ENCODE assay signal across 10 cellular contexts in genomic region chr1:203675596-203676347, GRCh38. TPM values are rescaled to one million over a fixed set of nuclear protein-coding genes. Genes with fewer than 3 reads are reported as not detected.
DNase-seq lines count a peak whose midpoint lies in the region; ATAC-seq, FAIRE-seq and TF ChIP-seq lines count a peak whose summit lies in the region.
"Had no signal": no experiment of that assay in that cellular context is flagged by ENCODE, and none has a peak within 500 bp of the region (broad histone marks: within the 10 kb centered on the region; RNA-seq: fewer than 3 reads in every experiment).

No MANE protein-coding gene starts in this region.

- DNase-seq in CD4-positive, alpha-beta memory T cell: peak in 4 of 5 donors; percentile 34 to 48 (median 38)
- DNase-seq in K562 (ENCODE audit: extremely low read depth in 1 of 4, low spot score in 3 of 4): no peak
- no peak for DNase-seq in neural progenitor cell (ENCODE audit: low spot score)
- DNase-seq in NCI-H1048 (lab: John Stamatoyannopoulos, UW): no peak
- DNase-seq in GM19238 (ENCODE audit: insufficient read length, low spot score): no peak
- DNase-seq: NCI-H774 had no signal

- peak overlapping the region; percentile 54 for H3K4me2 ChIP-seq in Loucy (ENCODE audit: low read depth, low read length, poor library complexity, severe bottlenecking)
- no peak overlapping the region for H3K4me2 ChIP-seq in K562 (ENCODE audit: insufficient read depth, low read length)
- no peak overlapping the region for H3K4me2 ChIP-seq in neural progenitor cell

- H3K9ac ChIP-seq in Loucy (ENCODE audit: low read depth, low read length, poor library complexity, severe bottlenecking): peak overlapping the region; percentile 61
- peak overlapping the region in 1 of 2 experiments; percentile 53; a peak in 1 of 4 replicates for H3K9ac ChIP-seq in K562 (ENCODE audit: insufficient read depth in 1 of 2, low read depth in 2 of 2, low read length in 2 of 2)
- H3K9ac ChIP-seq in neural progenitor cell: no peak overlapping the region

- intact Hi-C loops in CD4-positive, alpha-beta memory T cell (cut with micrococcal nuclease): loop anchor here (2.0 kb wide), 1 partner anchor 89 kb away; the partner anchor contains the start of gene LAX1
- intact Hi-C loops in K562 (cut with micrococcal nuclease): loop anchor here (2.0 kb wide), 1 partner anchor 17 kb away; no protein-coding TSS in a partner anchor

- POLR2A ChIA-PET in CD4-positive, alpha-beta memory T cell (lab: Charles Lee; ENCODE audit: partially characterized antibody): interaction anchor here (1.2 to 6.9 kb wide), 5 partner anchors 14 to 408 kb away, joined by 3 to 166 read pairs (median 6); partner anchors contain the start of gene ATP2B4
- POLR2A ChIA-PET in K562 (lab: Yijun Ruan, JAX): interaction anchor here (0.6 kb wide), 1 partner anchor 12 kb away, joined by 3 read pairs; no protein-coding TSS in a partner anchor

- CTCF ChIA-PET in CD4-positive, alpha-beta memory T cell (lab: Charles Lee; ENCODE audit: partially characterized antibody): interaction anchor here (1.4 to 8.7 kb wide), 7 partner anchors 16 to 188 kb away, joined by 3 to 78 read pairs (median 14); no protein-coding TSS in a partner anchor
- CTCF ChIA-PET in K562 (lab: Yijun Ruan, JAX; ENCODE audit: low intra/inter-chr PET ratio): no interaction called here

- no peak overlapping the region for H2AFZ ChIP-seq in Loucy (ENCODE audit: low read length)
- no peak overlapping the region for H2AFZ ChIP-seq in K562 (ENCODE audit: low read depth, low read length)
- no peak overlapping the region for H2AFZ ChIP-seq in neural progenitor cell (replicated peaks)

- TF ChIP-seq POLR2A in K562 (conservative IDR thresholded peaks at IDR 0.05): no peak

- no peaks in the 10 kb centered on the region for H3K9me1 ChIP-seq in K562 (ENCODE audit: control insufficient read depth, insufficient read depth, low read length)

- no peak for FAIRE-seq in K562 (lab: Jason Lieb, UNC)
- FAIRE-seq: endometrium had no signal

- H3K4me1 Mint-ChIP-seq in CD4-positive, alpha-beta memory T cell: peaks cover 53 to 90% (median 74%) of the 10 kb centered on the region in 4 donors
- peaks cover 76% of the 10 kb centered on the region for H3K4me1 Mint-ChIP-seq in neural progenitor cell

- peak overlapping the region in 1 of 2 donors; percentile 4 for H3K4me3 ChIP-seq in CD4-positive, alpha-beta memory T cell (ENCODE audit: low read length in 2 of 2)
- peak overlapping the region; percentile 26 for H3K4me3 ChIP-seq in Loucy (ENCODE audit: low read length, poor library complexity, severe bottlenecking)
- no peak overlapping the region for H3K4me3 ChIP-seq in K562
- no peak overlapping the region for H3K4me3 ChIP-seq in neural progenitor cell

- H3K36me3 Mint-ChIP-seq in CD4-positive, alpha-beta memory T cell: peaks cover 7 to 21% of the 10 kb centered on the region in 2 donors
- peaks cover 10% of the 10 kb centered on the region for H3K36me3 Mint-ChIP-seq in neural progenitor cell

- H3K9me2 ChIP-seq in Loucy (replicated peaks; ENCODE audit: low read depth, low read length): no peaks in the 10 kb centered on the region

- H3K4me1 ChIP-seq in CD4-positive, alpha-beta memory T cell (ENCODE audit: insufficient read depth, low read length): peaks cover 90% of the 10 kb centered on the region
- H3K4me1 ChIP-seq in Loucy (ENCODE audit: insufficient read depth, low read length, poor library complexity, severe bottlenecking) (peaks cover 61% of the 10 kb centered on the region), K562 (replicated peaks in 1 of 2; ENCODE audit: control insufficient read depth in 2 of 2, insufficient read depth in 2 of 2, low read length in 2 of 2) (peaks cover 28 to 43% of the 10 kb centered on the region in 2 experiments), neural progenitor cell (peaks cover 32% of the 10 kb centered on the region)

- in situ Hi-C loops in K562 (cut with MboI): no loop called here

- BruUV-seq in K562 (replicated peaks; lab: Mats Ljungman, UMichigan): no TSS peak

- ATAC-seq in K562 (no peak), GM21717 (IDR thresholded peaks at IDR 0.05; ENCODE audit: unreplicated experiment) (no peak), HG02970 (IDR thresholded peaks at IDR 0.05; ENCODE audit: low FRiP score, unreplicated experiment) (no peak)

- H4K20me1 ChIP-seq in Loucy (ENCODE audit: insufficient read depth, low read length, poor library complexity, severe bottlenecking) (peaks cover 3% of the 10 kb centered on the region), K562 (replicated peaks; ENCODE audit: control insufficient read depth, insufficient read depth, low read length) (no peaks in the 10 kb centered on the region), neural progenitor cell (ENCODE audit: low read depth) (peaks cover 29% of the 10 kb centered on the region)

- peaks cover 86% of the 10 kb centered on the region for H3K79me2 ChIP-seq in Loucy (ENCODE audit: insufficient read depth, low read length)
- no peaks in the 10 kb centered on the region for H3K79me2 ChIP-seq in K562 (ENCODE audit: control insufficient read depth, insufficient read depth, low read length)
- peaks cover 10% of the 10 kb centered on the region for H3K79me2 ChIP-seq in neural progenitor cell (ENCODE audit: low read depth)

- no peak for TF ChIP-seq EP300 in K562 (IDR thresholded peaks at IDR 0.05; ENCODE audit: low read length)

- H3K27ac Mint-ChIP-seq in CD4-positive, alpha-beta memory T cell: peak overlapping the region; percentile 93 to 99 (median 98)
- H3K27ac Mint-ChIP-seq in neural progenitor cell: peak overlapping the region; percentile 81

- TF ChIP-seq RAD21 in K562 (CRISPR knock-in tag; conservative IDR thresholded peaks at IDR 0.05 in 1 of 2, IDR thresholded peaks at IDR 0.05 in 1 of 2): no peak

- no peak for TF ChIP-seq CTCF in Loucy (conservative IDR thresholded peaks at IDR 0.05; ENCODE audit: low read length)
- no peak for TF ChIP-seq CTCF in K562 (IDR thresholded peaks at IDR 0.05 in 2 of 3, conservative IDR thresholded peaks at IDR 0.05 in 1 of 3; ENCODE audit: insufficient read depth in 2 of 3, low read depth in 1 of 3, low read length in 3 of 3)
- no peak for TF ChIP-seq CTCF in neural progenitor cell (IDR thresholded peaks at IDR 0.05)

- H3K4me3 Mint-ChIP-seq in CD4-positive, alpha-beta memory T cell: peak overlapping the region; percentile 61 to 91 (median 80)
- no peak overlapping the region for H3K4me3 Mint-ChIP-seq in neural progenitor cell

- peak overlapping the region; percentile 65 for H3K27ac ChIP-seq in CD4-positive, alpha-beta memory T cell (ENCODE audit: low read depth, low read length)
- H3K27ac ChIP-seq in K562 (ENCODE audit: extremely low read depth, low read depth, low read length): no peak overlapping the region
- no peak overlapping the region for H3K27ac ChIP-seq in neural progenitor cell

- H3K36me3 ChIP-seq in CD4-positive, alpha-beta memory T cell (ENCODE audit: insufficient read depth, low read length): no peaks in the 10 kb centered on the region
- H3K36me3 ChIP-seq in Loucy (ENCODE audit: insufficient read depth, low read length) (peaks cover 40% of the 10 kb centered on the region; the same call in 1 of the 2 replicates), K562 (ENCODE audit: control insufficient read depth, insufficient read depth, low read length) (no peaks in the 10 kb centered on the region), neural progenitor cell (no peaks in the 10 kb centered on the region)

- H3F3A ChIP-seq in Loucy (ENCODE audit: low read depth) (peaks cover 13% of the 10 kb centered on the region), neural progenitor cell (ENCODE audit: low read depth) (no peaks in the 10 kb centered on the region)

- no peaks in the 10 kb centered on the region for H3K27me3 Mint-ChIP-seq in CD4-positive, alpha-beta memory T cell
- H3K27me3 Mint-ChIP-seq in neural progenitor cell (ENCODE audit: insufficient read depth, low read depth): peaks cover 2% of the 10 kb centered on the region

- no peaks in the 10 kb centered on the region for H3K27me3 ChIP-seq in CD4-positive, alpha-beta memory T cell (ENCODE audit: insufficient read depth, low read length)
- H3K27me3 ChIP-seq in Loucy (ENCODE audit: insufficient read depth, low read length, poor library complexity, severe bottlenecking) (no peaks in the 10 kb centered on the region), K562 (ENCODE audit: control insufficient read depth in 2 of 2, insufficient read depth in 2 of 2, low read length in 2 of 2) (no peaks in the 10 kb centered on the region), neural progenitor cell (no peaks in the 10 kb centered on the region)

- H3K9me3 Mint-ChIP-seq in CD4-positive, alpha-beta memory T cell: no peaks in the 10 kb centered on the region
- H3K9me3 Mint-ChIP-seq in neural progenitor cell: no peaks in the 10 kb centered on the region

- H3K9me3 ChIP-seq in CD4-positive, alpha-beta memory T cell (ENCODE audit: control insufficient read depth in 1 of 2, low read length in 2 of 2): no peaks in the 10 kb centered on the region
- H3K9me3 ChIP-seq in Loucy (ENCODE audit: insufficient read depth, low read depth, low read length): no peaks in the 10 kb centered on the region
- no peaks in the 10 kb centered on the region for H3K9me3 ChIP-seq in K562 (replicated peaks; ENCODE audit: control insufficient read depth, insufficient read depth, low read depth, low read length)
- H3K9me3 ChIP-seq in neural progenitor cell (ENCODE audit: low read depth): no peaks in the 10 kb centered on the region

- WGBS in K562 (ENCODE audit: insufficient coverage, low coverage, missing lambda C conversion rate): 75% methylated on average over 10 of the region's 10 CpGs

RNA-seq across cellular contexts. Expression of gene ATP2B4, which starts 49.1 kb away (rescaled TPM):
- total RNA-seq in CD4-positive, alpha-beta memory T cell: 10 to 100 TPM; 97.2 to 98.6 TPM
- polyA plus RNA-seq in CD4-positive, alpha-beta memory T cell: 10 to 100 TPM; 14.8 to 41.7 TPM
- total RNA-seq in K562 (2011; cell fraction: chromatin; rRNA removed; ENCODE audit: low replicate concordance): 99.9 and 127 TPM in 2 replicates
- total RNA-seq in K562 (2011; cell fraction: nucleolus; rRNA removed): 72.9 and 73.4 TPM in 2 replicates
- total RNA-seq in K562 (2011; cell fraction: nucleoplasm; rRNA removed): 89.0 and 95.0 TPM in 2 replicates
- total RNA-seq in K562 (2014; rRNA removed) (15.6 and 16.2 TPM in 2 replicates), K562 (2014; rRNA removed; fragmentation: Illumina TruSeq; extraction: Trizol) (18.2 and 19.7 TPM in 2 replicates), K562 (2015; rRNA removed; fragmentation: Illumina TruSeq; extraction: Trizol) (22.8 and 24.3 TPM in 2 replicates), K562 (2021) (24.2 and 26.3 TPM in 2 replicates), neural progenitor cell (ENCODE audit: low replicate concordance) (39.6 and 39.8 TPM in 2 replicates)
- polyA plus RNA-seq in K562 (2011; rRNA removed) (38.5 and 40.6 TPM in 2 replicates), K562 (2014; fragmentation: Illumina TruSeq; extraction: Trizol) (24.4 and 28.7 TPM in 2 replicates), K562 (2014; fragmentation: Nextera tagmentation; extraction: Ambion mirVana) (10 to 100 TPM; 10.3 to 11.3 TPM), K562 (2014; rRNA removed) (20.2 and 21.7 TPM in 2 replicates)
- polyA plus RNA-seq in K562 (2011; cell fraction: cytosol; rRNA removed): 22.6 and 31.8 TPM in 2 replicates
- 65.0 and 81.5 TPM in 2 replicates for polyA plus RNA-seq in K562 (2011; cell fraction: nucleus; rRNA removed)
- polyA plus RNA-seq in K562 (2012): 19.0 and 22.9 TPM in 2 replicates
- polyA minus RNA-seq in K562 (2011; rRNA and poly(A)+ RNA removed): 90.3 and 109 TPM in 2 replicates
- 46.4 and 53.4 TPM in 2 replicates for polyA minus RNA-seq in K562 (2011; cell fraction: cytosol; rRNA and poly(A)+ RNA removed)
- polyA minus RNA-seq in K562 (2011; cell fraction: nucleus; rRNA and poly(A)+ RNA removed): 27.2 and 48.3 TPM in 2 replicates

Comparison
In these comparisons a context has a peak if more than half of its experiments do, and no peak if none do; other contexts are left out.
1. DNase-seq: peak in CD4-positive, alpha-beta memory T cell (4 of 5); none in K562 (0 of 4), neural progenitor cell (single experiment), NCI-H1048 (single experiment) and GM19238 (single experiment).